In the genomic region with DNA sequence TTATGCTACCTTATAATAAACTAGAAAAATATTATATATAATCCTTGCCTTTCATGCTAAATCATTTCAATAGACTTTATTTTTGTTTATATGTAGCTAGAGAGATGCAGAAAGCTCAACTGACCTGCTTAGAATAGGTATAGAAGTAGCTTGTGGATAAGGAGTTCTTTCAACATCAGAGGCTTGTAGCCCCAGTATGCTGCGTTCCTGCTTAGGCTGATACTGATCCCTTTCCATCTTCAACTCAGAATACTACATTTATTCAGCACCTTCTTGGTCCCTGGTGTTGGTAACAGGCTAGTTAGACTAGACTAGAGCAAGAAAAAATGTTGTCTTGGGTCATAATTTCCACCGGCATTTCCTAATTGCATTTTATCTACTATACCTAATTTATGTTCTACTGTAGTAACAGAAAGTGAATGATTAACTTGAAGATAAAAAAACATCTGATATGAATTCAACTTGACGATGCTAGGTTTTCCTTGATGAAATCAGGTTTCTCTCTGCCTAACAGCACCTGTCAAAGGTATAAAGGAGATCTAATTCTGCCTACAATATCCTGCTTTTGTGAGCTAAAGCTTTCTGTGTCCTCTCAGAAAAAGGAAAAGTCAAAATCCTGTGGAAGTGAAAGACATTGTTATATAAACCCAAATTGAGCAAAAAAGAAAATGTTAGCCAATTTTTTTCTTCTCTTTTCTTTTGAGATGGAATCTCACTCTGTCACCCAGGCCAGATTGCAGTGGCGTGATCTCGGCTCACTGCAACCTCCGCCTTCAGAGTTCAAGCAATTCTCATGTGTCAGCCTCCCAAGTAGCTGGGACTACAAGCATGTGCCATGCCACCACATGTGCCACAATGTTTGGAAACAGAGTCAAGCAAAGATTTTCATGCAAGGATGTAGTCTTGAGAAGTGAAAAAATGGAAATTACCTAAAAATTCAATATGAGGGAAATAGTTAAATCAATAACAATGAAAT, we compare ENCODE assay signal across 2 cellular contexts.
TF ChIP-seq lines count a peak whose summit lies in the region.

No MANE protein-coding gene starts in this region.

TF ChIP-seq in GM23338, 12 proteins besides CTCF, POLR2A, EP300 and RAD21:
- TF ChIP-seq ZNF331 (CRISPR knock-in tag; IDR thresholded peaks at IDR 0.05; ENCODE audit: low read depth) (no peak), EZH2 (IDR thresholded peaks at IDR 0.05; ENCODE audit: low read depth, unreplicated experiment) (no peak)

TF ChIP-seq in K562, 482 proteins besides CTCF, POLR2A, EP300 and RAD21:
- TF ChIP-seq, protein P1, sequence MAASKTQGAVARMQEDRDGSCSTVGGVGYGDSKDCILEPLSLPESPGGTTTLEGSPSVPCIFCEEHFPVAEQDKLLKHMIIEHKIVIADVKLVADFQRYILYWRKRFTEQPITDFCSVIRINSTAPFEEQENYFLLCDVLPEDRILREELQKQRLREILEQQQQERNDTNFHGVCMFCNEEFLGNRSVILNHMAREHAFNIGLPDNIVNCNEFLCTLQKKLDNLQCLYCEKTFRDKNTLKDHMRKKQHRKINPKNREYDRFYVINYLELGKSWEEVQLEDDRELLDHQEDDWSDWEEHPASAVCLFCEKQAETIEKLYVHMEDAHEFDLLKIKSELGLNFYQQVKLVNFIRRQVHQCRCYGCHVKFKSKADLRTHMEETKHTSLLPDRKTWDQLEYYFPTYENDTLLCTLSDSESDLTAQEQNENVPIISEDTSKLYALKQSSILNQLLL (CRISPR knock-in tag; IDR thresholded peaks at IDR 0.05; ENCODE audit: borderline replicate concordance): no peak
- TF ChIP-seq RBM17 (IDR thresholded peaks at IDR 0.05; ENCODE audit: borderline replicate concordance, low read depth, low read length) (no peak), ARID2 (IDR thresholded peaks at IDR 0.05) (no peak), HDAC8 (tag; IDR thresholded peaks at IDR 0.05) (no peak), IRF2 (CRISPR knock-in tag; IDR thresholded peaks at IDR 0.05) (no peak), ATF1 (CRISPR knock-in tag; IDR thresholded peaks at IDR 0.05) (no peak), ATF1 (tag; IDR thresholded peaks at IDR 0.05) (no peak), E2F1 (CRISPR knock-in tag; IDR thresholded peaks at IDR 0.05) (no peak), ZNF655 (CRISPR knock-in tag; IDR thresholded peaks at IDR 0.05) (no peak), RFX1 (IDR thresholded peaks at IDR 0.05) (no peak), ESRRA (IDR thresholded peaks at IDR 0.05; ENCODE audit: borderline replicate concordance, low read depth) (no peak), ARID3A (IDR thresholded peaks at IDR 0.05; ENCODE audit: borderline replicate concordance, low read depth, low read length) (no peak), ZNF197 (CRISPR knock-in tag; IDR thresholded peaks at IDR 0.05; ENCODE audit: low read depth) (no peak), ZNF79 (CRISPR knock-in tag; IDR thresholded peaks at IDR 0.05; ENCODE audit: low read depth) (no peak), BCOR (IDR thresholded peaks at IDR 0.05) (no peak), BRCA1 (IDR thresholded peaks at IDR 0.05) (no peak), BRCA1 (CRISPR knock-in tag; IDR thresholded peaks at IDR 0.05) (no peak), KHSRP (IDR thresholded peaks at IDR 0.05) (no peak), POU5F1 (IDR thresholded peaks at IDR 0.05; ENCODE audit: borderline replicate concordance, low read depth, low read length, partially characterized antibody) (no peak)
- TF ChIP-seq, protein P2, sequence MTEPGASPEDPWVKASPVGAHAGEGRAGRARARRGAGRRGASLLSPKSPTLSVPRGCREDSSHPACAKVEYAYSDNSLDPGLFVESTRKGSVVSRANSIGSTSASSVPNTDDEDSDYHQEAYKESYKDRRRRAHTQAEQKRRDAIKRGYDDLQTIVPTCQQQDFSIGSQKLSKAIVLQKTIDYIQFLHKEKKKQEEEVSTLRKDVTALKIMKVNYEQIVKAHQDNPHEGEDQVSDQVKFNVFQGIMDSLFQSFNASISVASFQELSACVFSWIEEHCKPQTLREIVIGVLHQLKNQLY (CRISPR knock-in tag; conservative IDR thresholded peaks at IDR 0.05): no peak
- TF ChIP-seq, protein P3, sequence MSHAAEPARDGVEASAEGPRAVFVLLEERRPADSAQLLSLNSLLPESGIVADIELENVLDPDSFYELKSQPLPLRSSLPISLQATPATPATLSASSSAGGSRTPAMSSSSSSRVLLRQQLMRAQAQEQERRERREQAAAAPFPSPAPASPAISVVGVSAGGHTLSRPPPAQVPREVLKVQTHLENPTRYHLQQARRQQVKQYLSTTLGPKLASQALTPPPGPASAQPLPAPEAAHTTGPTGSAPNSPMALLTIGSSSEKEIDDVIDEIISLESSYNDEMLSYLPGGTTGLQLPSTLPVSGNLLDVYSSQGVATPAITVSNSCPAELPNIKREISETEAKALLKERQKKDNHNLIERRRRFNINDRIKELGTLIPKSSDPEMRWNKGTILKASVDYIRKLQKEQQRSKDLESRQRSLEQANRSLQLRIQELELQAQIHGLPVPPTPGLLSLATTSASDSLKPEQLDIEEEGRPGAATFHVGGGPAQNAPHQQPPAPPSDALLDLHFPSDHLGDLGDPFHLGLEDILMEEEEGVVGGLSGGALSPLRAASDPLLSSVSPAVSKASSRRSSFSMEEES (CRISPR knock-in tag; IDR thresholded peaks at IDR 0.05): no peak
- TF ChIP-seq, protein P4, sequence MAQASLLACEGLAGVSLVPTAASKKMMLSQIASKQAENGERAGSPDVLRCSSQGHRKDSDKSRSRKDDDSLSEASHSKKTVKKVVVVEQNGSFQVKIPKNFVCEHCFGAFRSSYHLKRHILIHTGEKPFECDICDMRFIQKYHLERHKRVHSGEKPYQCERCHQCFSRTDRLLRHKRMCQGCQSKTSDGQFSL (CRISPR knock-in tag; IDR thresholded peaks at IDR 0.05): no peak
- TF ChIP-seq, protein P4 (tag; IDR thresholded peaks at IDR 0.05): no peak
